Comparison of ENCODE assay signal across 9 cellular contexts in genomic region chr17:164536-165235, GRCh38. TPM values are rescaled to one million over a fixed set of nuclear protein-coding genes. Genes with fewer than 3 reads are reported as not detected.
DNase-seq lines count a peak whose midpoint lies in the region; ATAC-seq and TF ChIP-seq lines count a peak whose summit lies in the region.
"Had no signal": no experiment of that assay in that cellular context is flagged by ENCODE, and none has a peak within 500 bp of the region (broad histone marks: within the 10 kb centered on the region; RNA-seq: fewer than 3 reads in every experiment).

No MANE protein-coding gene starts in this region.

- H2AK5ac ChIP-seq in IMR-90 (ENCODE audit: low read depth, low read length) = no peak overlapping the region

- peak; percentile 18 for DNase-seq in NCI-H1105 treated with DMSO at 0.1 percent for 48 hours (lab: John Stamatoyannopoulos, UW)
- no peak for DNase-seq in NCI-H1105 (lab: John Stamatoyannopoulos, UW)
- DNase-seq in IMR-90 = peak; percentile 43
- peak; percentile 54 for DNase-seq in activated naive CD4-positive, alpha-beta T cell treated with anti-CD3 and anti-CD28 coated beads, Interleukin-2, amount 10 ng/mL, durations not matched to agents 7 days and 5 days
- peak; percentile 55 for DNase-seq in left ventricle myocardium superior
- DNase-seq in sciatic nerve (ENCODE audit: low spot score) = no peak
- DNase-seq in NCI-H510A treated with DMSO at 0.1 percent for 48 hours (lab: John Stamatoyannopoulos, UW) = no peak
- no peak for DNase-seq in activated CD8-positive, alpha-beta memory T cell treated with anti-CD3 and anti-CD28 coated beads for 24 hours

- no peak overlapping the region for H2BK20ac ChIP-seq in IMR-90 (ENCODE audit: low read depth, low read length)

- no peak overlapping the region for H3K9ac ChIP-seq in IMR-90 (ENCODE audit: low read depth, low read length)

- H2BK15ac ChIP-seq in IMR-90 (ENCODE audit: low read depth, low read length) = no peak overlapping the region

- in situ Hi-C loops in IMR-90 (cut with MboI; ENCODE audit: low sequenced_read_pairs) = no loop called here

- dilution Hi-C loops in IMR-90 (cut with HindIII; ENCODE audit: low sequenced_read_pairs, unreplicated experiment) = no loop called here

- no peak overlapping the region for H3K23ac ChIP-seq in IMR-90 (ENCODE audit: low read depth, low read length)

- H3K4me1 ChIP-seq in IMR-90 (ENCODE audit: control insufficient read depth, insufficient read depth, low read length) = no peaks in the 10 kb centered on the region

- WGBS in IMR-90 (ENCODE audit: extremely low coverage in 2 of 2, insufficient read length in 1 of 2), 2 experiments = 37% methylated on average over 3 of the region's 14 CpGs; no CpG with 5 or more reads in 1 of the 2 experiments

- intact Hi-C loops in IMR-90 (cut with micrococcal nuclease) (no loop called here), left ventricle myocardium superior (cut with micrococcal nuclease) (no loop called here), sciatic nerve (cut with DNase I) (no loop called here)

- H3K9me3 Mint-ChIP-seq in activated naive CD4-positive, alpha-beta T cell treated with anti-CD3 and anti-CD28 coated beads, Interleukin-2, amount 10 ng/mL, durations not matched to agents 7 days and 5 days = no peaks in the 10 kb centered on the region

- no peak for TF ChIP-seq POLR2A in IMR-90 (IDR thresholded peaks at IDR 0.05; ENCODE audit: low read depth, low read length)

- H3K9me1 ChIP-seq in IMR-90 (ENCODE audit: insufficient read depth, low read length) = no peaks in the 10 kb centered on the region

- no peak overlapping the region for H3K18ac ChIP-seq in IMR-90 (ENCODE audit: low read depth, low read length)

- no peak overlapping the region for H2BK5ac ChIP-seq in IMR-90 (ENCODE audit: low read depth, low read length, poor library complexity, severe bottlenecking)

- no peak overlapping the region for H2AFZ ChIP-seq in IMR-90 (replicated peaks; ENCODE audit: low read length, poor library complexity)

- H3K9me3 ChIP-seq in IMR-90 (ENCODE audit: control insufficient read depth, insufficient read depth, low read length) = no peaks in the 10 kb centered on the region
- H3K9me3 ChIP-seq: BLaER1 treated with 17β-estradiol and CSF1 and Interleukin-3, amounts not matched to agents 10 nM and 100 nM had no signal

- H4K20me1 ChIP-seq in IMR-90 (ENCODE audit: insufficient read depth, low read length) = no peaks in the 10 kb centered on the region; the same call in 1 of the 2 replicates

- POLR2A ChIA-PET in IMR-90 (lab: Charles Lee; ENCODE audit: unreplicated experiment) = no interaction called here

- H3K36me3 ChIP-seq in IMR-90 (ENCODE audit: control insufficient read depth, insufficient read depth, low read length) = no peaks in the 10 kb centered on the region; the same call in 1 of the 2 replicates
- H3K36me3 ChIP-seq: BLaER1 treated with 17β-estradiol and CSF1 and Interleukin-3, amounts not matched to agents 10 nM and 100 nM had no signal

- no peaks in the 10 kb centered on the region for H3K4me1 Mint-ChIP-seq in activated naive CD4-positive, alpha-beta T cell treated with anti-CD3 and anti-CD28 coated beads, Interleukin-2, amount 10 ng/mL, durations not matched to agents 7 days and 5 days

- no peak overlapping the region for H2BK120ac ChIP-seq in IMR-90 (ENCODE audit: low read depth, low read length)

- no peak overlapping the region for H3K4me3 ChIP-seq in IMR-90 (ENCODE audit: insufficient read depth, low read depth, low read length)
- H3K4me3 ChIP-seq: BLaER1 treated with 17β-estradiol and CSF1 and Interleukin-3, amounts not matched to agents 10 nM and 100 nM had no signal

- no peaks in the 10 kb centered on the region for H3K79me1 ChIP-seq in IMR-90 (ENCODE audit: low read depth in 1 of 2, low read length in 2 of 2)

- no peak overlapping the region for H4K5ac ChIP-seq in IMR-90 (ENCODE audit: low read depth, low read length)

- peaks cover 26% of the 10 kb centered on the region for H3K27me3 ChIP-seq in IMR-90 (ENCODE audit: control insufficient read depth, insufficient read depth, low read length)
- H3K27me3 ChIP-seq: BLaER1 treated with 17β-estradiol and CSF1 and Interleukin-3, amounts not matched to agents 10 nM and 100 nM had no signal

- no peak overlapping the region for H2AK9ac ChIP-seq in IMR-90 (replicated peaks; ENCODE audit: low read depth, low read length, poor library complexity)

- H3K27me3 Mint-ChIP-seq in activated naive CD4-positive, alpha-beta T cell treated with anti-CD3 and anti-CD28 coated beads, Interleukin-2, amount 10 ng/mL, durations not matched to agents 7 days and 5 days = peaks cover 4% of the 10 kb centered on the region

- H4K91ac ChIP-seq in IMR-90 (ENCODE audit: insufficient read depth, low read depth, low read length) = no peak overlapping the region

- BruUV-seq in IMR-90 (replicated peaks; lab: Mats Ljungman, UMichigan) = no TSS peak

- H3K56ac ChIP-seq in IMR-90 (ENCODE audit: extremely low read depth, insufficient read depth, low read length) = no peak overlapping the region

- H3K27ac Mint-ChIP-seq in activated naive CD4-positive, alpha-beta T cell treated with anti-CD3 and anti-CD28 coated beads, Interleukin-2, amount 10 ng/mL, durations not matched to agents 7 days and 5 days = no peak overlapping the region

- no peak overlapping the region for H3K4ac ChIP-seq in IMR-90 (ENCODE audit: low read depth, low read length)

- CTCF ChIA-PET in IMR-90 (lab: Yijun Ruan, JAX) = no interaction called here
- CTCF ChIA-PET in activated naive CD4-positive, alpha-beta T cell treated with anti-CD3 and anti-CD28 coated beads, Interleukin-2, amount 10 ng/mL, durations not matched to agents 7 days and 5 days (lab: Charles Lee) = interaction anchor here (0.7 to 1.4 kb wide), 4 partner anchors 190 to 817 kb away, joined by 3 read pairs; no protein-coding TSS in a partner anchor

- TF ChIP-seq CTCF in IMR-90 (conservative IDR thresholded peaks at IDR 0.05; ENCODE audit: low read depth, low read length) = peak; percentile 60

- no peak overlapping the region for H3K4me3 Mint-ChIP-seq in activated naive CD4-positive, alpha-beta T cell treated with anti-CD3 and anti-CD28 coated beads, Interleukin-2, amount 10 ng/mL, durations not matched to agents 7 days and 5 days

- ATAC-seq in IMR-90 (ENCODE audit: low read depth) (peak; percentile 79), left ventricle myocardium superior (peak; percentile 77), sciatic nerve (peak; percentile 91)

- no peaks in the 10 kb centered on the region for H3K36me3 Mint-ChIP-seq in activated naive CD4-positive, alpha-beta T cell treated with anti-CD3 and anti-CD28 coated beads, Interleukin-2, amount 10 ng/mL, durations not matched to agents 7 days and 5 days

- no peak overlapping the region for H3K4me2 ChIP-seq in IMR-90 (ENCODE audit: low read depth, low read length)

- H3K14ac ChIP-seq in IMR-90 (replicated peaks; ENCODE audit: low read depth, low read length) = no peak overlapping the region

- no peak overlapping the region for H4K8ac ChIP-seq in IMR-90 (ENCODE audit: low read depth in 2 of 2, low read length in 2 of 2)

- no peak overlapping the region for H3K27ac ChIP-seq in IMR-90 (ENCODE audit: insufficient read depth, low read length)
- H3K27ac ChIP-seq: BLaER1 treated with 17β-estradiol and CSF1 and Interleukin-3, amounts not matched to agents 10 nM and 100 nM had no signal

- TF ChIP-seq RAD21 in IMR-90 (IDR thresholded peaks at IDR 0.05; ENCODE audit: low read length) = peak; percentile 66

TF ChIP-seq in IMR-90, 13 proteins besides CTCF, POLR2A, EP300 and RAD21:
- peak; percentile 51 for TF ChIP-seq SMC3 (IDR thresholded peaks at IDR 0.05; ENCODE audit: low read depth, low read length)
- TF ChIP-seq USF2 (IDR thresholded peaks at IDR 0.05; ENCODE audit: low read depth, low read length) = no peak

RNA-seq across cellular contexts. Expression of gene DOC2B, which starts 16.8 kb away (rescaled TPM):
- total RNA-seq in IMR-90 (2012; rRNA removed) = not detected in 2 replicates
- polyA plus RNA-seq in IMR-90 (2012; rRNA removed) = not detected in 2 replicates
- not detected in 2 replicates for polyA plus RNA-seq in IMR-90 (2012; cell fraction: cytosol; rRNA removed)
- polyA plus RNA-seq in IMR-90 (2012; cell fraction: nucleus; rRNA removed; ENCODE audit: low replicate concordance) = 0.01 TPM in 1 of 2 replicates, not detected in the other
- 3.9 TPM for total RNA-seq in left ventricle myocardium superior
- 27.2 TPM for total RNA-seq in sciatic nerve

RNA-seq across cellular contexts. Expression of gene SCGB1C2, which starts 27.3 kb away (rescaled TPM):
- total RNA-seq in IMR-90 (2012; rRNA removed) (not detected in 2 replicates), left ventricle myocardium superior (not detected), sciatic nerve (not detected)
- polyA plus RNA-seq in IMR-90 (2012; rRNA removed) = not detected in 2 replicates
- polyA plus RNA-seq in IMR-90 (2012; cell fraction: cytosol; rRNA removed) = not detected in 2 replicates
- not detected in 2 replicates for polyA plus RNA-seq in IMR-90 (2012; cell fraction: nucleus; rRNA removed; ENCODE audit: low replicate concordance)

Comparison
In these comparisons a context has a peak if more than half of its experiments do, and no peak if none do; other contexts are left out.
1. DNase-seq: peak in NCI-H1105 treated with DMSO at 0.1 percent for 48 hours (single experiment), IMR-90 (single experiment), activated naive CD4-positive, alpha-beta T cell treated with anti-CD3 and anti-CD28 coated beads, Interleukin-2, amount 10 ng/mL, durations not matched to agents 7 days and 5 days (single experiment) and left ventricle myocardium superior (single experiment); none in NCI-H1105 (single experiment), sciatic nerve (single experiment), NCI-H510A treated with DMSO at 0.1 percent for 48 hours (single experiment) and activated CD8-positive, alpha-beta memory T cell treated with anti-CD3 and anti-CD28 coated beads for 24 hours (single experiment).
2. Peak in every context shown above with its lines, with median percentiles within 50 percentile points of each other: ATAC-seq.